18 cellular contexts compared by ENCODE assay signal in the genomic region with DNA sequence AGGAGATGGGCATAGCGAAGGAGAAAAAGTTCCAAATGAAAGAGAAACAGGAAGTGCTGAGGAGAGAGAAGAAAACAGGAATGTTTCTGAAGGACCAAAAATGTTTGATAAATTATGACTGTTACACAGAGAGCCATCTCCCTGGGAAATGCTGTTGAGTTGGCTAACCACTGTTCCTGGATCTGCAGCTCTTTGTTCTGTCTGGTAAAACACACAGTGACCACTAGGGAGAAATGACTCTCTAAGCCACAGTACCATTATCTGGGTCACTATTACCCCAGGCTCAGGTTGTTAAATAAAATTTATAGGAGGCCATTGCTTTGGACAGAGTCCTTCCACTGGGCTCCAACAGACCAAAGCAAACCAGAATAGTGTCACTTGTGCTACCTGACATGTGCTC.
DNase-seq lines count a peak whose midpoint lies in the region; TF ChIP-seq lines count a peak whose summit lies in the region.
"Had no signal": no experiment of that assay in that cellular context is flagged by ENCODE, and none has a peak within 500 bp of the region (broad histone marks: within the 10 kb centered on the region; RNA-seq: fewer than 3 reads in every experiment).

No MANE protein-coding gene starts in this region.

- in situ Hi-C loops in astrocyte of the cerebellum (cut with HindIII; ENCODE audit: low sequenced_read_pairs) = no loop called here

- TF ChIP-seq CTCF in AG10803 (conservative IDR thresholded peaks at IDR 0.05; ENCODE audit: low read length) (peak; percentile 38), astrocyte of the cerebellum (IDR thresholded peaks at IDR 0.05; ENCODE audit: low read depth, low read length, missing control alignments) (peak; percentile 7)

- peak; percentile 53 for DNase-seq in AG10803 (ENCODE audit: low read depth)
- DNase-seq in H7 = peak; percentile 52
- DNase-seq in astrocyte of the cerebellum (ENCODE audit: low read depth) = no peak
- peak; percentile 17 for DNase-seq in left kidney (ENCODE audit: low read depth, low spot score)
- no peak for DNase-seq in NCI-H1417 (lab: John Stamatoyannopoulos, UW)
- no peak for DNase-seq in NCI-H510A treated with DMSO at 0.1 percent for 48 hours (lab: John Stamatoyannopoulos, UW)
- DNase-seq in cerebellum (ENCODE audit: low spot score) = no peak
- DNase-seq in NK-92 (lab: John Stamatoyannopoulos, UW; ENCODE audit: unreplicated experiment) = no peak
- DNase-seq: activated CD4-positive, alpha-beta T cell treated with anti-CD3 and anti-CD28 coated beads, Interleukin-2, amount 50 U/mL, for 1 hour; activated T-cell treated with anti-CD3 and anti-CD28 coated beads, Interleukin-2, amount 50 U/mL, for 72 hours; anterior cingulate cortex; EL; Karpas-422; kidney; NCI-H187; trophoblast cell had no signal

- no peak overlapping the region for H3K4me3 ChIP-seq in AG10803 (ENCODE audit: low read length)
- H3K4me3 ChIP-seq in H7 (ENCODE audit: insufficient read depth, low read depth, low read length) = no peak overlapping the region
- H3K4me3 ChIP-seq in astrocyte of the cerebellum (ENCODE audit: low read depth, low read length) = no peak overlapping the region
- H3K4me3 ChIP-seq: BLaER1, HAP-1 had no signal

- no peaks in the 10 kb centered on the region for H3K27me3 ChIP-seq in H7 (ENCODE audit: control insufficient read depth, insufficient read depth, low read length)
- H3K27me3 ChIP-seq: BLaER1 had no signal

- no peaks in the 10 kb centered on the region for H3K36me3 ChIP-seq in H7 (replicated peaks; ENCODE audit: control insufficient read depth, insufficient read depth, low read length)
- H3K36me3 ChIP-seq: BLaER1, HAP-1 had no signal

Comparison
In these comparisons a context has a peak if more than half of its experiments do, and no peak if none do; other contexts are left out.
1. DNase-seq: peak in AG10803 (single experiment), H7 (single experiment) and left kidney (single experiment); none in astrocyte of the cerebellum (single experiment), NCI-H1417 (0 of 3), NCI-H510A treated with DMSO at 0.1 percent for 48 hours (single experiment), cerebellum (single experiment) and NK-92 (single experiment).